9 cellular contexts compared by ENCODE assay signal in the genomic region with DNA sequence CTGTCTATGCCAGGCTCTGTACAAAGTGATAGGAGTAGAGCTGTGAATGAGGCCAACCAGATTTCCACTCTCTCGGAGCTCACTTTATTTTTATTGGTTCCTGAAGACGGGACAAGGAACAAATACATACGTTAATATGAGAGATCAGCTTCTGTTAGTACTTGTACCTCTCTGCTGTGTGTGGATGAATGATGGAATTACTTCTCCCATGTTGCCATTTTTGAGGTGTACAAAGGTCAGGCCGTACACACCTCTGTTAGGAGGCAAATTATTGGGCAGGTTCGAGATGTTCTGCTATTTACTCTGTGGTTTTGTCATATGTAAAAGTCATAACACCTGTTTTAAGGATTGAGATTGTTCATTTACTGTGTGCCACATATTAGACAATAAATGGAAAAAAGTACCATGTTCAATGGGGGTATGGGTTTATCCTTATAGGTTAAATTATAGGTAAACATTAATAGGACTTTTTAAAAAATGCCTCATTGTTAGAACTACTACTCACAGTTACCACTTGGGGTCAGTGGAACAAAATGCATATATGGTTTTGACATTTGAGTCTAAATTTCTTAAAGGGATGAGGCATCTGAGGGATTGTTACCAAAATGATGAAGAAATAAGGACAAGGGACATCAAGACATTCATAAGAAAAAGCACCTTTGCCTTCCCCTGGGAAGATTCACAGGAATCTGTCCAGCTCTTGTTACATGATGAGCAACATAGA. TPM values are rescaled to one million over a fixed set of nuclear protein-coding genes. Genes with fewer than 3 reads are reported as not detected.
DNase-seq lines count a peak whose midpoint lies in the region; ATAC-seq and TF ChIP-seq lines count a peak whose summit lies in the region.
"Had no signal": no experiment of that assay in that cellular context is flagged by ENCODE, and none has a peak within 500 bp of the region (broad histone marks: within the 10 kb centered on the region; RNA-seq: fewer than 3 reads in every experiment).

No MANE protein-coding gene starts in this region.

- peaks cover 41% of the 10 kb centered on the region for H3K4me1 ChIP-seq in CD4-positive, CD25-positive, alpha-beta regulatory T cell (ENCODE audit: control insufficient read depth, insufficient read depth, low read length, poor library complexity, severe bottlenecking)
- peaks cover 31% of the 10 kb centered on the region for H3K4me1 ChIP-seq in adipocyte (ENCODE audit: control insufficient read depth, insufficient read depth, low read length)
- no peaks in the 10 kb centered on the region for H3K4me1 ChIP-seq in muscle layer of duodenum (ENCODE audit: control insufficient read depth in 1 of 2, insufficient read depth in 2 of 2, low read length in 2 of 2)

- H3K4me3 ChIP-seq in CD4-positive, CD25-positive, alpha-beta regulatory T cell (ENCODE audit: low read depth, low read length) = no peak overlapping the region
- H3K4me3 ChIP-seq in adipocyte (ENCODE audit: low read length) (peak overlapping the region; percentile 98), muscle layer of duodenum (ENCODE audit: low read depth in 1 of 2, low read length in 2 of 2) (no peak overlapping the region), H7 (ENCODE audit: insufficient read depth, low read depth, low read length) (no peak overlapping the region)
- H3K4me3 ChIP-seq: lung had no signal

- no peak for ATAC-seq in CD4-positive, CD25-positive, alpha-beta regulatory T cell (ENCODE audit: low read depth in 2 of 2)

- peak overlapping the region; percentile 99 for H3K9ac ChIP-seq in adipocyte (ENCODE audit: low read length)

- no peaks in the 10 kb centered on the region for H3K27me3 ChIP-seq in CD4-positive, CD25-positive, alpha-beta regulatory T cell (ENCODE audit: control insufficient read depth, insufficient read depth, low read length)
- H3K27me3 ChIP-seq in adipocyte (replicated peaks; ENCODE audit: control insufficient read depth, insufficient read depth, low read length) (no peaks in the 10 kb centered on the region), muscle layer of duodenum (ENCODE audit: low read depth, low read length) (no peaks in the 10 kb centered on the region), H7 (ENCODE audit: control insufficient read depth, insufficient read depth, low read length) (no peaks in the 10 kb centered on the region)

- TF ChIP-seq CTCF in HFFc6 (IDR thresholded peaks at IDR 0.05) = peak; percentile 66

- H3K27me3 Mint-ChIP-seq in CD4-positive, CD25-positive, alpha-beta regulatory T cell = peaks cover 5% of the 10 kb centered on the region
- peaks cover 9% of the 10 kb centered on the region; the same call in 1 of the 2 replicates for H3K27me3 Mint-ChIP-seq in HFFc6 (ENCODE audit: insufficient read depth)

- no peaks in the 10 kb centered on the region for H3K9me3 ChIP-seq in CD4-positive, CD25-positive, alpha-beta regulatory T cell (ENCODE audit: control insufficient read depth in 2 of 2, low read length in 2 of 2)
- H3K9me3 ChIP-seq in adipocyte (ENCODE audit: control insufficient read depth, low read length) = no peaks in the 10 kb centered on the region
- H3K9me3 ChIP-seq in muscle layer of duodenum (ENCODE audit: control insufficient read depth in 1 of 2, low read length in 2 of 2) = no peaks in the 10 kb centered on the region

- H3K4me3 Mint-ChIP-seq in CD4-positive, CD25-positive, alpha-beta regulatory T cell = peak overlapping the region; percentile 66 to 100 (median 94)
- peak overlapping the region; percentile 98 for H3K4me3 Mint-ChIP-seq in HFFc6

- no peaks in the 10 kb centered on the region for H3K36me3 Mint-ChIP-seq in CD4-positive, CD25-positive, alpha-beta regulatory T cell
- peaks cover 25% of the 10 kb centered on the region for H3K36me3 Mint-ChIP-seq in HFFc6 (ENCODE audit: low read depth)

- peaks cover 0 to 2% (median 0%) of the 10 kb centered on the region in 7 donors for H3K9me3 Mint-ChIP-seq in CD4-positive, CD25-positive, alpha-beta regulatory T cell
- peaks cover 7% of the 10 kb centered on the region for H3K9me3 Mint-ChIP-seq in HFFc6

- no peak overlapping the region for H3K27ac ChIP-seq in CD4-positive, CD25-positive, alpha-beta regulatory T cell (ENCODE audit: insufficient read depth, low read length, poor library complexity, severe bottlenecking)
- peak overlapping the region; percentile 95 for H3K27ac ChIP-seq in muscle layer of duodenum (ENCODE audit: low read length)

- no peaks in the 10 kb centered on the region for H3K36me3 ChIP-seq in CD4-positive, CD25-positive, alpha-beta regulatory T cell (ENCODE audit: control insufficient read depth, insufficient read depth, low read length)
- no peaks in the 10 kb centered on the region for H3K36me3 ChIP-seq in adipocyte (ENCODE audit: control insufficient read depth, insufficient read depth, low read length, severe bottlenecking)
- peaks cover 0 to 6% of the 10 kb centered on the region in 2 donors for H3K36me3 ChIP-seq in muscle layer of duodenum (ENCODE audit: control insufficient read depth in 1 of 2, insufficient read depth in 2 of 2, low read length in 2 of 2)
- no peaks in the 10 kb centered on the region for H3K36me3 ChIP-seq in H7 (replicated peaks; ENCODE audit: control insufficient read depth, insufficient read depth, low read length)

- H3K27ac Mint-ChIP-seq in CD4-positive, CD25-positive, alpha-beta regulatory T cell = peak overlapping the region in 2 of 3 donors; percentile 76 to 99
- peak overlapping the region; percentile 98 for H3K27ac Mint-ChIP-seq in HFFc6

- DNase-seq in CD4-positive, CD25-positive, alpha-beta regulatory T cell = peak in 1 of 3 donors; percentile 48
- DNase-seq in HFFc6 (peak; percentile 32), adipocyte (ENCODE audit: low read depth) (peak; percentile 52), cerebellum (ENCODE audit: low spot score) (no peak), H7 (no peak), inferior parietal cortex (ENCODE audit: extremely low spot score) (no peak)
- no peak for DNase-seq in activated CD8-positive, alpha-beta memory T cell treated with anti-CD3 and anti-CD28 coated beads for 24 hours

- peaks cover 26 to 51% (median 38%) of the 10 kb centered on the region in 4 donors for H3K4me1 Mint-ChIP-seq in CD4-positive, CD25-positive, alpha-beta regulatory T cell
- H3K4me1 Mint-ChIP-seq in HFFc6 (ENCODE audit: low read depth) = peaks cover 59% of the 10 kb centered on the region

RNA-seq across cellular contexts. Expression of gene WBP11, which starts 26.9 kb away (rescaled TPM):
- 119 TPM for total RNA-seq in CD4-positive, CD25-positive, alpha-beta regulatory T cell
- polyA plus RNA-seq in CD4-positive, CD25-positive, alpha-beta regulatory T cell = 10 to 100 TPM; 50.7 to 61.0 (median 56.0) TPM
- total RNA-seq in HFFc6 (2021; fragmentation: NEBNext Ultra II Directional; extraction: Animal tissue kit (Norgen Biotek cat#: 25700)) = 10 to 100 TPM; 50.5 to 69.0 (median 60.8) TPM
- 26.2 TPM for total RNA-seq in cerebellum
- 31.7 and 33.8 TPM in 2 replicates for total RNA-seq in H7 (2014; rRNA removed; shearing (Covaris generic))

RNA-seq across cellular contexts. Expression of gene C12orf60, which starts 27.1 kb away (rescaled TPM):
- total RNA-seq in CD4-positive, CD25-positive, alpha-beta regulatory T cell = 0.54 TPM
- 1 to 10 TPM; 1.4 to 2.8 (median 1.7) TPM for polyA plus RNA-seq in CD4-positive, CD25-positive, alpha-beta regulatory T cell
- under 1 TPM; 0.38 to 0.83 (median 0.64) TPM for total RNA-seq in HFFc6 (2021; fragmentation: NEBNext Ultra II Directional; extraction: Animal tissue kit (Norgen Biotek cat#: 25700))
- 4.4 TPM for total RNA-seq in cerebellum
- 1.7 and 3.0 TPM in 2 replicates for total RNA-seq in H7 (2014; rRNA removed; shearing (Covaris generic))

RNA-seq across cellular contexts. Expression of gene SMCO3, which starts 37.6 kb away (rescaled TPM):
- not detected for total RNA-seq in CD4-positive, CD25-positive, alpha-beta regulatory T cell
- under 1 TPM in 2 of 4 donors, not detected in 2; 0.08 to 0.09 TPM for polyA plus RNA-seq in CD4-positive, CD25-positive, alpha-beta regulatory T cell
- under 1 TPM; 0.07 to 0.26 (median 0.13) TPM for total RNA-seq in HFFc6 (2021; fragmentation: NEBNext Ultra II Directional; extraction: Animal tissue kit (Norgen Biotek cat#: 25700))
- total RNA-seq in cerebellum = not detected
- total RNA-seq in H7 (2014; rRNA removed; shearing (Covaris generic)) = not detected in 2 replicates

Comparison
In these comparisons a context has a peak if more than half of its experiments do, and no peak if none do; other contexts are left out.
1. DNase-seq: peak in HFFc6 (single experiment) and adipocyte (single experiment); none in cerebellum (single experiment), H7 (single experiment), inferior parietal cortex (single experiment) and activated CD8-positive, alpha-beta memory T cell treated with anti-CD3 and anti-CD28 coated beads for 24 hours (single experiment).